Comparison of ENCODE assay signal across 9 cellular contexts in genomic region chr10:119919823-119920222, GRCh38. TPM values are rescaled to one million over a fixed set of nuclear protein-coding genes. Genes with fewer than 3 reads are reported as not detected.
DNase-seq lines count a peak whose midpoint lies in the region; ATAC-seq and TF ChIP-seq lines count a peak whose summit lies in the region.
"Had no signal": no experiment of that assay in that cellular context is flagged by ENCODE, and none has a peak within 500 bp of the region (broad histone marks: within the 10 kb centered on the region; RNA-seq: fewer than 3 reads in every experiment).

No MANE protein-coding gene starts in this region.

- peak overlapping the region; percentile 46 for H3K27ac Mint-ChIP-seq in activated T-cell treated with anti-CD3 and anti-CD28 coated beads, Interleukin-2, amount 50 U/mL, for 24 hours
- peak overlapping the region; percentile 64 for H3K27ac Mint-ChIP-seq in osteocyte (ENCODE audit: unreplicated experiment)

- H3K4me3 Mint-ChIP-seq in activated T-cell treated with anti-CD3 and anti-CD28 coated beads, Interleukin-2, amount 50 U/mL, for 24 hours: no peak overlapping the region
- no peak overlapping the region for H3K4me3 Mint-ChIP-seq in osteocyte (ENCODE audit: unreplicated experiment)

- H3K9me3 Mint-ChIP-seq in activated T-cell treated with anti-CD3 and anti-CD28 coated beads, Interleukin-2, amount 50 U/mL, for 24 hours: no peaks in the 10 kb centered on the region
- H3K9me3 Mint-ChIP-seq in osteocyte (ENCODE audit: unreplicated experiment): no peaks in the 10 kb centered on the region

- ATAC-seq in GM21381 (IDR thresholded peaks at IDR 0.05; ENCODE audit: unreplicated experiment): peak; percentile 72
- peak; percentile 49 for ATAC-seq in HG03565 (IDR thresholded peaks at IDR 0.05; ENCODE audit: unreplicated experiment)
- no peak for ATAC-seq in GM21737 (IDR thresholded peaks at IDR 0.05; ENCODE audit: unreplicated experiment)

- H3K27me3 Mint-ChIP-seq in activated T-cell treated with anti-CD3 and anti-CD28 coated beads, Interleukin-2, amount 50 U/mL, for 24 hours: no peaks in the 10 kb centered on the region
- H3K27me3 Mint-ChIP-seq in osteocyte (ENCODE audit: unreplicated experiment): no peaks in the 10 kb centered on the region

- DNase-seq in activated T-cell treated with anti-CD3 and anti-CD28 coated beads, Interleukin-2, amount 50 U/mL, for 24 hours: no peak
- no peak for DNase-seq in activated T-cell treated with anti-CD3 and anti-CD28 coated beads, Interleukin-2, amount 50 U/mL, for 48 hours
- DNase-seq in osteocyte (ENCODE audit: extremely low spot score, unreplicated experiment) (no peak), NCI-H187 (lab: John Stamatoyannopoulos, UW) (no peak), mucosa of gallbladder (ENCODE audit: low spot score) (no peak)
- DNase-seq: hypothalamus had no signal

- TF ChIP-seq CTCF in osteocyte (IDR thresholded peaks at IDR 0.05): no peak

- peaks cover 92% of the 10 kb centered on the region for H3K36me3 Mint-ChIP-seq in activated T-cell treated with anti-CD3 and anti-CD28 coated beads, Interleukin-2, amount 50 U/mL, for 24 hours (ENCODE audit: low read depth)
- H3K36me3 Mint-ChIP-seq in osteocyte (ENCODE audit: unreplicated experiment): peaks cover 56% of the 10 kb centered on the region

- peaks cover 12% of the 10 kb centered on the region for H3K4me1 Mint-ChIP-seq in activated T-cell treated with anti-CD3 and anti-CD28 coated beads, Interleukin-2, amount 50 U/mL, for 24 hours (ENCODE audit: low read depth)
- peaks cover 16% of the 10 kb centered on the region for H3K4me1 Mint-ChIP-seq in osteocyte (ENCODE audit: unreplicated experiment)

RNA-seq across cellular contexts. Expression of gene SEC23IP, which starts 27.3 kb away (rescaled TPM):
- total RNA-seq in osteocyte: 64.6 and 78.9 TPM in 2 replicates
- 69.8 TPM for total RNA-seq in mucosa of gallbladder

RNA-seq across cellular contexts. Expression of gene MCMBP, which starts 47.2 kb away (rescaled TPM):
- total RNA-seq in osteocyte: 43.5 and 50.4 TPM in 2 replicates
- total RNA-seq in mucosa of gallbladder: 36.6 TPM
